In the genomic region with DNA sequence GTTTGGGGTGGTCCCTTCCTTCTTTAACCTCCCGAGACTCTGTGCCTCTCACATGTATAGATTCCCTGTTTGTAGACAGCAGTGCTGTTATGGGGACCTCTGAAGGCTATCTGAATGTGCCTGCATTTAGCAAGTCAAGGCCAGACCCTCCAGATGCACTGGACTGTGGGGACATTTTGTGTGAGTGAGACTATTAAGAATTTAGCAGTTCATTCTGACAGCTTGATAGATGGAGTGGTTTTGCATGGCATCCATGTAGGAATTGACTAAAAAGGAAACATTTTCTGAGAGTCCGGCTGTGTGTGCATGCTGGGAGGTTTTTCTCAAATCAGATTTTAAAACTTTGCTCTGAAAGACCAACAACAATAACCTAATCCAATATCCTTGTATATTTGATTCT, we compare ENCODE assay signal across 21 cellular contexts.
DNase-seq lines count a peak whose midpoint lies in the region; ATAC-seq and TF ChIP-seq lines count a peak whose summit lies in the region.
"Had no signal": no experiment of that assay in that cellular context is flagged by ENCODE, and none has a peak within 500 bp of the region (broad histone marks: within the 10 kb centered on the region; RNA-seq: fewer than 3 reads in every experiment).

No MANE protein-coding gene starts in this region.

- H3K36me3 ChIP-seq in DND-41 (ENCODE audit: insufficient read depth, low read length): peaks cover 68% of the 10 kb centered on the region
- H3K36me3 ChIP-seq in SK-N-SH (replicated peaks in 1 of 2; ENCODE audit: control insufficient read depth in 1 of 2, insufficient read depth in 2 of 2, low read length in 1 of 2): no peaks in the 10 kb centered on the region
- H3K36me3 ChIP-seq in smooth muscle cell (ENCODE audit: low read depth): no peaks in the 10 kb centered on the region
- H3K36me3 ChIP-seq: SJCRH30 had no signal

- CTCF ChIA-PET in SK-N-SH (lab: Yijun Ruan, JAX): interaction anchor here (1.0 kb wide), 1 partner anchor 22 kb away, joined by 3 read pairs; no protein-coding TSS in a partner anchor

- H3K79me2 ChIP-seq in DND-41 (ENCODE audit: insufficient read depth, low read length) (peaks cover 100% of the 10 kb centered on the region), SK-N-SH (ENCODE audit: insufficient read depth) (no peaks in the 10 kb centered on the region), smooth muscle cell (ENCODE audit: low read depth) (no peaks in the 10 kb centered on the region)

- POLR2A ChIA-PET in SK-N-SH (lab: Yijun Ruan, JAX): interaction anchor here (1.0 kb wide), 1 partner anchor 77 kb away, joined by 3 read pairs; no protein-coding TSS in a partner anchor

- H3K9me2 ChIP-seq in SK-N-SH: no peaks in the 10 kb centered on the region

- ATAC-seq in DND-41 (ENCODE audit: insufficient read depth, low read depth): no peak
- ATAC-seq in HG03521 (IDR thresholded peaks at IDR 0.05; ENCODE audit: unreplicated experiment): no peak
- ATAC-seq: GM23338 had no signal

- DNase-seq in DND-41: no peak
- no peak for DNase-seq in SK-N-SH
- peak; percentile 46 for DNase-seq in fibroblast of the aortic adventitia (ENCODE audit: low read depth)
- no peak for DNase-seq in smooth muscle cell (lab: John Stamatoyannopoulos, UW; ENCODE audit: unreplicated experiment)
- no peak for DNase-seq in NCI-H2107 (lab: John Stamatoyannopoulos, UW)
- DNase-seq in glomerular visceral epithelial cell (ENCODE audit: extremely low spot score): no peak
- DNase-seq in hippocampal formation (lab: John Stamatoyannopoulos, UW): no peak
- DNase-seq: activated CD4-positive, alpha-beta memory T cell treated with anti-CD3 and anti-CD28 coated beads for 36 hours; activated T-cell treated with anti-CD3 and anti-CD28 coated beads for 4 hours; AML-193; Caco-2; kidney; mesendoderm; NCI-H1436; NCI-H82; nephron progenitor cell; SJCRH30; T-helper 2 cell had no signal

- H3K4me1 ChIP-seq in DND-41 (ENCODE audit: insufficient read depth, low read length): peaks cover 100% of the 10 kb centered on the region
- peaks cover 56 to 87% of the 10 kb centered on the region in 2 experiments for H3K4me1 ChIP-seq in SK-N-SH (ENCODE audit: control insufficient read depth in 1 of 2, insufficient read depth in 2 of 2, low read depth in 1 of 2, low read length in 1 of 2)
- peaks cover 60% of the 10 kb centered on the region for H3K4me1 ChIP-seq in smooth muscle cell (ENCODE audit: low read depth)

- TF ChIP-seq EP300 in SK-N-SH (IDR thresholded peaks at IDR 0.05; ENCODE audit: borderline replicate concordance in 1 of 2, low read depth in 1 of 2, low read length in 1 of 2): peak in 1 of 2 experiments; percentile 74; a peak in 1 of 4 replicates

- H3F3A ChIP-seq in SK-N-SH (replicated peaks; ENCODE audit: insufficient read depth) (peaks cover 43% of the 10 kb centered on the region), smooth muscle cell (ENCODE audit: low read depth) (peaks cover 6% of the 10 kb centered on the region)

- H3K9ac ChIP-seq in DND-41 (ENCODE audit: low read depth, low read length) (peak overlapping the region; percentile 39), SK-N-SH (peak overlapping the region; percentile 71), smooth muscle cell (ENCODE audit: low read depth) (peak overlapping the region; percentile 83)

- H2AFZ ChIP-seq in DND-41 (ENCODE audit: low read depth, low read length): no peak overlapping the region
- H2AFZ ChIP-seq in SK-N-SH (ENCODE audit: low read depth): no peak overlapping the region; the same call in 1 of the 2 replicates
- no peak overlapping the region for H2AFZ ChIP-seq in smooth muscle cell (ENCODE audit: low read depth)
- H2AFZ ChIP-seq: GM23338, PC-9 had no signal

- peak overlapping the region; percentile 91 for H3K27ac ChIP-seq in DND-41 (ENCODE audit: low read length)
- H3K27ac ChIP-seq in SK-N-SH (ENCODE audit: low read depth in 2 of 2, low read length in 1 of 2): peak overlapping the region; percentile 75 to 98
- H3K27ac ChIP-seq in smooth muscle cell (ENCODE audit: low read depth): peak overlapping the region; percentile 89
- H3K27ac ChIP-seq: PC-9, SJCRH30 had no signal

- 60% methylated on average over 2 of the region's 2 CpGs for WGBS in SK-N-SH (ENCODE audit: low lambda C conversion rate)
- 64% methylated on average over 2 of the region's 2 CpGs for WGBS in smooth muscle cell (ENCODE audit: low lambda C conversion rate)

- H3K9me3 ChIP-seq in DND-41 (ENCODE audit: insufficient read depth, low read length, severe bottlenecking) (no peaks in the 10 kb centered on the region), SK-N-SH (no peaks in the 10 kb centered on the region), smooth muscle cell (replicated peaks; ENCODE audit: low read depth) (no peaks in the 10 kb centered on the region)
- H3K9me3 ChIP-seq: Caco-2, SJCRH30 had no signal

- H4K20me1 ChIP-seq in DND-41 (ENCODE audit: insufficient read depth, low read length) (no peaks in the 10 kb centered on the region), SK-N-SH (ENCODE audit: insufficient read depth) (no peaks in the 10 kb centered on the region), smooth muscle cell (ENCODE audit: low read depth) (no peaks in the 10 kb centered on the region)

- no peak for TF ChIP-seq CTCF in DND-41 (IDR thresholded peaks at IDR 0.05; ENCODE audit: borderline replicate concordance, extremely low read depth, low read length, poor library complexity, severe bottlenecking)
- 0 out of 2 replicates have a peak, but pooled peaks have one; percentile 6 for TF ChIP-seq CTCF in SK-N-SH (IDR thresholded peaks at IDR 0.05)
- no peak for TF ChIP-seq CTCF in fibroblast of the aortic adventitia (IDR thresholded peaks at IDR 0.05; ENCODE audit: insufficient read depth, low read length)
- no peak for TF ChIP-seq CTCF in smooth muscle cell (IDR thresholded peaks at IDR 0.05; ENCODE audit: borderline replicate concordance, insufficient read depth, poor library complexity, severe bottlenecking)

- H3K4me3 ChIP-seq in DND-41 (ENCODE audit: low read depth in 1 of 2, low read length in 2 of 2) (no peak overlapping the region), SK-N-SH (ENCODE audit: low read depth in 2 of 2, low read length in 1 of 2) (0 out of 4 replicates have a peak overlapping the region, but pooled peaks of 1 of the 2 experiments have one; percentile 3), fibroblast of the aortic adventitia (ENCODE audit: low read depth, low read length) (no peak overlapping the region), smooth muscle cell (no peak overlapping the region)
- H3K4me3 ChIP-seq: GM23338, PC-9, SJCRH30 had no signal

- no peak for TF ChIP-seq RAD21 in SK-N-SH (IDR thresholded peaks at IDR 0.05; ENCODE audit: low read length)

- H3K4me2 ChIP-seq in DND-41 (ENCODE audit: insufficient read depth, low read length): no peak overlapping the region
- peak overlapping the region; percentile 69 for H3K4me2 ChIP-seq in SK-N-SH
- peak overlapping the region; percentile 62 for H3K4me2 ChIP-seq in smooth muscle cell
- H3K4me2 ChIP-seq: GM23338, PC-9 had no signal

- H3K27me3 ChIP-seq in DND-41 (ENCODE audit: insufficient read depth, low read length, poor library complexity): no peaks in the 10 kb centered on the region
- H3K27me3 ChIP-seq in SK-N-SH (ENCODE audit: insufficient read depth): no peaks in the 10 kb centered on the region
- H3K27me3 ChIP-seq in smooth muscle cell (ENCODE audit: low read depth): no peaks in the 10 kb centered on the region
- H3K27me3 ChIP-seq: SJCRH30 had no signal

TF ChIP-seq in SK-N-SH, 30 proteins besides CTCF, POLR2A, EP300 and RAD21:
- TF ChIP-seq TCF12 (IDR thresholded peaks at IDR 0.05): peak; percentile 81
- peak; percentile 40; the same call in 1 of the 2 replicates for TF ChIP-seq POLR2AphosphoS5 (IDR thresholded peaks at IDR 0.05; ENCODE audit: low read depth, low read length)
- TF ChIP-seq ELF1 (IDR thresholded peaks at IDR 0.05): no peak
- TF ChIP-seq RFX5 (IDR thresholded peaks at IDR 0.05; ENCODE audit: low read length): no peak
- TF ChIP-seq FOSL2 (IDR thresholded peaks at IDR 0.05; ENCODE audit: borderline replicate concordance, low read depth): no peak
- peak; percentile 48; the same call in 1 of the 2 replicates for TF ChIP-seq JUND (IDR thresholded peaks at IDR 0.05)
- peak; percentile 48; the same call in 1 of the 2 replicates for TF ChIP-seq SIN3A (IDR thresholded peaks at IDR 0.05; ENCODE audit: borderline replicate concordance, low read depth, low read length)
- TF ChIP-seq, protein P1, sequence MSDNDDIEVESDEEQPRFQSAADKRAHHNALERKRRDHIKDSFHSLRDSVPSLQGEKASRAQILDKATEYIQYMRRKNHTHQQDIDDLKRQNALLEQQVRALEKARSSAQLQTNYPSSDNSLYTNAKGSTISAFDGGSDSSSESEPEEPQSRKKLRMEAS (IDR thresholded peaks at IDR 0.05; ENCODE audit: low read depth): no peak
- no peak for TF ChIP-seq TAF1 (IDR thresholded peaks at IDR 0.05; ENCODE audit: borderline replicate concordance, low read depth, low read length)
- TF ChIP-seq, protein P2, sequence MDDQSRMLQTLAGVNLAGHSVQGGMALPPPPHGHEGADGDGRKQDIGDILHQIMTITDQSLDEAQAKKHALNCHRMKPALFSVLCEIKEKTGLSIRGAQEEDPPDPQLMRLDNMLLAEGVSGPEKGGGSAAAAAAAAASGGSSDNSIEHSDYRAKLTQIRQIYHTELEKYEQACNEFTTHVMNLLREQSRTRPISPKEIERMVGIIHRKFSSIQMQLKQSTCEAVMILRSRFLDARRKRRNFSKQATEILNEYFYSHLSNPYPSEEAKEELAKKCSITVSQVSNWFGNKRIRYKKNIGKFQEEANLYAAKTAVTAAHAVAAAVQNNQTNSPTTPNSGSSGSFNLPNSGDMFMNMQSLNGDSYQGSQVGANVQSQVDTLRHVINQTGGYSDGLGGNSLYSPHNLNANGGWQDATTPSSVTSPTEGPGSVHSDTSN (IDR thresholded peaks at IDR 0.05): peak; percentile 95
- TF ChIP-seq RXRA (IDR thresholded peaks at IDR 0.05; ENCODE audit: borderline replicate concordance, low read depth): no peak
TF ChIP-seq in SK-N-SH: peak in this region for 5.
